ENCODE assay signal across 29 cellular contexts in the genomic region with DNA sequence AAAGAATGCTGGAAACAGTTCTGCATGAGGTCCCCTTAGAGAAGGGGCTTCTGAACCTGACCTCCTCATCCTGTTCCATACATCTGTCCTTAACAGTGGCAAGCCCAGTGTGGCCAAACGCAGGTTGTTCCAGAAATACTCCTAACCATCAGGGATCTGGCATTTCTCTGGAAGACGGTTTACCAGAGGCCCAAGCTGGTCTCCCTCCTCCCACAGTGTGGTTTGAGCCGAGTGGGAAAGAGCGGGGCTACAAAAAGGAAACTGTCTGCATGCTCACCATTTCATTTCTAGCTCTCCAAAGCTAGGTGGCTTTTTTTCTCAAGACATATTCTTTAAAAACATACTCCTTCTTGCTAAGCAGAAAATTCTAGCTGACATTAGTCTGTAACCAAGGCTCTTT. TPM values are rescaled to one million over a fixed set of nuclear protein-coding genes. Genes with fewer than 3 reads are reported as not detected.
A peak's percentile ranks its signal among the peaks of the same experiment; 100 is the strongest.
DNase-seq lines count a peak whose midpoint lies in the region; TF ChIP-seq lines count a peak whose summit lies in the region.
"Had no signal": no experiment of that assay in that cellular context is flagged by ENCODE, and none has a peak within 500 bp of the region (broad histone marks: within the 10 kb centered on the region; RNA-seq: fewer than 3 reads in every experiment).

No MANE protein-coding gene starts in this region.

- DNase-seq in left ventricle myocardium inferior (no peak), cardiac septum (ENCODE audit: low spot score) (no peak), choroid plexus epithelial cell (ENCODE audit: low read depth) (no peak), myocyte (ENCODE audit: low read depth) (peak; percentile 88), transverse colon (no peak), ACHN (no peak), T1000 (lab: John Stamatoyannopoulos, UW) (no peak)
- no peak for DNase-seq in activated CD8-positive, alpha-beta memory T cell treated with anti-CD3 and anti-CD28 coated beads for 24 hours
- DNase-seq: activated CD4-positive, alpha-beta T cell treated with anti-CD3 and anti-CD28 coated beads, Interleukin-2, amount 10 ng/mL, durations not matched to agents 24 days and 14 days; activated effector memory CD4-positive, alpha-beta T cell treated with Interleukin-2 at 50 U/mL for 16 hours; anterior cingulate cortex; DMS 273 treated with DMSO at 0.1 percent for 48 hours; dorsolateral prefrontal cortex; EL; hypothalamus; left colon; mesendoderm; naive thymus-derived CD4-positive, alpha-beta T cell; NCI-H1092 treated with DMSO at 0.1 percent for 48 hours; NCI-H187; NCI-H2171; NCI-H510A; nucleus accumbens; RPMI8226; small intestine; stimulated activated CD4-positive, alpha-beta T cell treated with anti-CD3 and anti-CD28 coated beads, Interleukin-2, amount 100 ng/mL, for 24 hours; T-helper 1 cell had no signal

- 50 to 74% methylated on average over 3 to 4 of the region's 4 CpGs for WGBS in transverse colon (ENCODE audit: low coverage in 1 of 2), 2 donors

- peaks cover 93% of the 10 kb centered on the region for H3K4me1 ChIP-seq in left ventricle myocardium inferior
- peaks cover 13 to 52% (median 33%) of the 10 kb centered on the region in 4 donors for H3K4me1 ChIP-seq in transverse colon

- H3K27ac ChIP-seq in left ventricle myocardium inferior (replicated peaks) (peak overlapping the region; percentile 61), transverse colon (peak overlapping the region in 3 of 4 donors; percentile 38 to 66 (median 49))
- H3K27ac ChIP-seq: A549 had no signal

- H3K9me3 ChIP-seq in left ventricle myocardium inferior (replicated peaks) (no peaks in the 10 kb centered on the region), transverse colon (no peaks in the 10 kb centered on the region)
- H3K9me3 ChIP-seq: A549, thoracic aorta had no signal

- TF ChIP-seq EP300 in transverse colon (IDR thresholded peaks at IDR 0.05; ENCODE audit: low read depth): no peak

- H3K4me3 ChIP-seq in left ventricle myocardium inferior (no peak overlapping the region), choroid plexus epithelial cell (ENCODE audit: low read depth, low read length) (no peak overlapping the region), transverse colon (no peak overlapping the region)
- H3K4me3 ChIP-seq: A549, dorsolateral prefrontal cortex, thoracic aorta had no signal

- TF ChIP-seq CTCF in left ventricle myocardium inferior (IDR thresholded peaks at IDR 0.05; ENCODE audit: borderline replicate concordance) (no peak), choroid plexus epithelial cell (conservative IDR thresholded peaks at IDR 0.05; ENCODE audit: low read depth, low read length) (peak; percentile 23), transverse colon (IDR thresholded peaks at IDR 0.05) (no peak)

- intact Hi-C loops in left ventricle myocardium inferior (cut with micrococcal nuclease) (no loop called here), cardiac septum (cut with DNase I) (no loop called here), transverse colon (cut with DNase I; ENCODE audit: low total_unique reads) (no loop called here)

- no peaks in the 10 kb centered on the region for H3K36me3 ChIP-seq in left ventricle myocardium inferior
- H3K36me3 ChIP-seq in transverse colon: no peaks in the 10 kb centered on the region
- H3K36me3 ChIP-seq: thoracic aorta had no signal

- H3K27me3 ChIP-seq in left ventricle myocardium inferior (ENCODE audit: low read depth): no peaks in the 10 kb centered on the region
- H3K27me3 ChIP-seq in transverse colon: no peaks in the 10 kb centered on the region
- H3K27me3 ChIP-seq: dorsolateral prefrontal cortex had no signal

- in situ Hi-C loops in transverse colon (cut with MboI; ENCODE audit: low pct_ligation_motif_present in 1 of 4, low pct_unique_long_range_greater_than_20kb in 1 of 4, low sequenced_read_pairs in 3 of 4): loop anchor here in 1 of 4 donors (25.0 kb wide), 1 partner anchor 167 kb away; a partner anchor contains a TSS
- in situ Hi-C loops in ACHN (cut with HindIII; ENCODE audit: low pct_ligation_motif_present, low pct_unique_long_range_greater_than_20kb, low sequenced_read_pairs): no loop called here

- no peak for TF ChIP-seq POLR2A in transverse colon (IDR thresholded peaks at IDR 0.05)

RNA-seq across cellular contexts. Expression of a gene that starts 6.0 kb away (rescaled TPM):
- total RNA-seq in left ventricle myocardium inferior (411 TPM), cardiac septum (666 TPM), myocyte (716 and 760 TPM in 2 replicates), transverse colon (100 to 1,000 TPM in 1 of 4 donors, 10 to 100 TPM in 3; 31.0 to 633 (median 52.5) TPM)
- polyA plus RNA-seq in myocyte (2012): 625 TPM

RNA-seq across cellular contexts. Expression of a gene that starts 21.6 kb away (rescaled TPM):
- total RNA-seq in left ventricle myocardium inferior: 65.2 TPM
- 60.7 TPM for total RNA-seq in cardiac septum
- total RNA-seq in myocyte: 22.5 and 33.8 TPM in 2 replicates
- polyA plus RNA-seq in myocyte (2012): 31.8 TPM
- 10 to 100 TPM; 25.4 to 58.4 (median 26.9) TPM for total RNA-seq in transverse colon

RNA-seq across cellular contexts. Expression of a gene that starts 21.8 kb away (rescaled TPM):
- total RNA-seq in left ventricle myocardium inferior: 21.0 TPM
- 21.4 TPM for total RNA-seq in cardiac septum
- 34.8 and 35.8 TPM in 2 replicates for total RNA-seq in myocyte
- polyA plus RNA-seq in myocyte (2012): 40.8 TPM
- 10 to 100 TPM in 3 of 4 donors, not detected in 1; 11.2 to 34.1 (median 24.7) TPM for total RNA-seq in transverse colon

RNA-seq across cellular contexts. Expression of a gene that starts 32.3 kb away (rescaled TPM):
- total RNA-seq in left ventricle myocardium inferior: 78.5 TPM
- total RNA-seq in cardiac septum: 98.0 TPM
- total RNA-seq in myocyte: 154 and 180 TPM in 2 replicates
- 124 TPM for polyA plus RNA-seq in myocyte (2012)
- total RNA-seq in transverse colon: 1,000 to 10,000 TPM in 1 of 4 donors, 100 to 1,000 TPM in 3; 193 to 1,196 (median 348) TPM

RNA-seq across cellular contexts. Expression of a gene that starts 33.1 kb away (rescaled TPM):
- total RNA-seq in left ventricle myocardium inferior (21.4 TPM), cardiac septum (27.0 TPM), myocyte (44.1 and 47.2 TPM in 2 replicates), transverse colon (10 to 100 TPM in 3 of 4 donors, 1 to 10 TPM in 1; 7.6 to 41.3 (median 25.7) TPM)
- 32.8 TPM for polyA plus RNA-seq in myocyte (2012)
